1 cellular context compared by ENCODE assay signal in genomic region chr20:59004763-59005522, GRCh38.
TF ChIP-seq lines count a peak whose summit lies in the region.

No MANE protein-coding gene starts in this region.

TF ChIP-seq in HepG2, 621 proteins besides CTCF, POLR2A, EP300 and RAD21 (continued from another document):
- no peak for TF ChIP-seq E2F1 (CRISPR knock-in tag; IDR thresholded peaks at IDR 0.05)
- no peak for TF ChIP-seq JUNB (CRISPR knock-in tag; IDR thresholded peaks at IDR 0.05; ENCODE audit: borderline replicate concordance)
- TF ChIP-seq RFX1 (IDR thresholded peaks at IDR 0.05): no peak
- TF ChIP-seq ZNF34 (CRISPR knock-in tag; IDR thresholded peaks at IDR 0.05; ENCODE audit: borderline replicate concordance): no peak
- TF ChIP-seq ZNF501 (CRISPR knock-in tag; IDR thresholded peaks at IDR 0.05): peak; percentile 85
- no peak for TF ChIP-seq ZBTB44 (CRISPR knock-in tag; IDR thresholded peaks at IDR 0.05)
- TF ChIP-seq GPBP1L1 (CRISPR knock-in tag; IDR thresholded peaks at IDR 0.05): no peak
- TF ChIP-seq HNRNPH1 (optimal IDR thresholded peaks at IDR 0.05; ENCODE audit: low read depth, low read length): peak; percentile 68
- TF ChIP-seq TAF15 (IDR thresholded peaks at IDR 0.05; ENCODE audit: low read depth, low read length, poor library complexity, severe bottlenecking): no peak
- TF ChIP-seq CBX1 (IDR thresholded peaks at IDR 0.05; ENCODE audit: low read depth): no peak
- TF ChIP-seq PHF21A (CRISPR knock-in tag; IDR thresholded peaks at IDR 0.05): peak; percentile 88
- no peak for TF ChIP-seq MTF1 (CRISPR knock-in tag; IDR thresholded peaks at IDR 0.05)
- TF ChIP-seq ATF5 (CRISPR knock-in tag; IDR thresholded peaks at IDR 0.05; ENCODE audit: low read depth): no peak
- no peak for TF ChIP-seq HOXD1 (CRISPR knock-in tag; IDR thresholded peaks at IDR 0.05)
- 0 out of 2 replicates have a peak, but pooled peaks have one; percentile 18 for TF ChIP-seq LBX2 (CRISPR knock-in tag; IDR thresholded peaks at IDR 0.05; ENCODE audit: borderline replicate concordance)
- TF ChIP-seq TCF7L2 (IDR thresholded peaks at IDR 0.05; ENCODE audit: low read depth, low read length): no peak
- TF ChIP-seq ZNF567 (CRISPR knock-in tag; IDR thresholded peaks at IDR 0.05; ENCODE audit: borderline replicate concordance): no peak
